ENCODE assay signal across 16 cellular contexts in genomic region chr18:48360376-48361021, GRCh38. TPM values are rescaled to one million over a fixed set of nuclear protein-coding genes. Genes with fewer than 3 reads are reported as not detected.
DNase-seq lines count a peak whose midpoint lies in the region; TF ChIP-seq lines count a peak whose summit lies in the region.
"Had no signal": no experiment of that assay in that cellular context is flagged by ENCODE, and none has a peak within 500 bp of the region (broad histone marks: within the 10 kb centered on the region; RNA-seq: fewer than 3 reads in every experiment).

No MANE protein-coding gene starts in this region.

- no peaks in the 10 kb centered on the region for H3K36me3 ChIP-seq in stomach

- H3K36me3 Mint-ChIP-seq in nephron (ENCODE audit: low read depth) = peaks cover 3% of the 10 kb centered on the region
- H3K36me3 Mint-ChIP-seq: CD14-positive monocyte; CD8-positive, alpha-beta T cell had no signal

- peaks cover 0 to 8% (median 2%) of the 10 kb centered on the region in 4 donors for H3K9me3 ChIP-seq in stomach

- 82 to 88% (median 85%) methylated on average over 9 of the region's 9 CpGs for WGBS in stomach, 5 donors

- DNase-seq in activated CD8-positive, alpha-beta memory T cell treated with anti-CD3 and anti-CD28 coated beads for 24 hours = peak; percentile 15
- DNase-seq in activated CD8-positive, alpha-beta memory T cell treated with anti-CD3 and anti-CD28 coated beads, Interleukin-2, amount 50 U/mL, for 48 hours = no peak
- DNase-seq in ecto neural progenitor cell (ENCODE audit: low spot score) (peak; percentile 27), stomach (peak; percentile 4), OCI-M1 (lab: John Stamatoyannopoulos, UW) (no peak), anterior cingulate cortex (lab: John Stamatoyannopoulos, UW) (no peak)
- no peak for DNase-seq in central memory CD4-positive, alpha-beta T cell
- DNase-seq: COR-L47, GF-D8, H7 had no signal

- peak overlapping the region; percentile 6 to 67 (median 24) for H3K27ac Mint-ChIP-seq in nephron
- H3K27ac Mint-ChIP-seq: CD8-positive, alpha-beta T cell; GM23338 had no signal

- no peak for TF ChIP-seq EP300 in stomach (IDR thresholded peaks at IDR 0.05)

- TF ChIP-seq POLR2A in stomach (IDR thresholded peaks at IDR 0.05) = no peak

- H3K4me3 ChIP-seq in stomach = no peak overlapping the region
- H3K4me3 ChIP-seq: GM23338 had no signal

- intact Hi-C loops in stomach (cut with DNase I; ENCODE audit: low total_unique reads) = no loop called here

- H3K9me3 Mint-ChIP-seq in nephron = peaks cover 9% of the 10 kb centered on the region

- H3K4me1 Mint-ChIP-seq in nephron = peaks cover 49% of the 10 kb centered on the region
- H3K4me1 Mint-ChIP-seq: CD14-positive monocyte had no signal

- no peaks in the 10 kb centered on the region for H3K27me3 ChIP-seq in stomach

- peaks cover 0 to 12% (median 6%) of the 10 kb centered on the region in 4 donors for H3K4me1 ChIP-seq in stomach

- peaks cover 4% of the 10 kb centered on the region for H3K27me3 Mint-ChIP-seq in nephron (ENCODE audit: low read depth)

- H3K27ac ChIP-seq in stomach = no peak overlapping the region
- H3K27ac ChIP-seq: 22Rv1 had no signal

- TF ChIP-seq CTCF in nephron (IDR thresholded peaks at IDR 0.05; ENCODE audit: unreplicated experiment in 3 of 3) (no peak), stomach (IDR thresholded peaks at IDR 0.05) (no peak)

- no peak overlapping the region for H3K4me3 Mint-ChIP-seq in nephron
- H3K4me3 Mint-ChIP-seq: CD14-positive monocyte; CD8-positive, alpha-beta T cell; GM23338 had no signal

RNA-seq across cellular contexts. Expression of gene ZBTB7C, which starts 48.7 kb away (rescaled TPM):
- total RNA-seq in stomach = 10 to 100 TPM; 10.1 to 47.8 (median 27.2) TPM
- 10 to 100 TPM in 2 of 3 donors, 1 to 10 TPM in 1; 3.0 to 23.4 (median 12.8) TPM for polyA plus RNA-seq in stomach
- total RNA-seq: CD8-positive, alpha-beta T cell had no signal
- polyA plus RNA-seq: BJ had no signal

Comparison
In these comparisons a context has a peak if more than half of its experiments do, and no peak if none do; other contexts are left out.
1. DNase-seq: peak in activated CD8-positive, alpha-beta memory T cell treated with anti-CD3 and anti-CD28 coated beads for 24 hours (single experiment), ecto neural progenitor cell (single experiment) and stomach (single experiment); none in activated CD8-positive, alpha-beta memory T cell treated with anti-CD3 and anti-CD28 coated beads, Interleukin-2, amount 50 U/mL, for 48 hours (single experiment), OCI-M1 (single experiment), anterior cingulate cortex (0 of 58) and central memory CD4-positive, alpha-beta T cell (single experiment).